ENCODE assay signal across 8 cellular contexts in genomic region chr13:40992678-40993077, GRCh38. TPM values are rescaled to one million over a fixed set of nuclear protein-coding genes. Genes with fewer than 3 reads are reported as not detected.
A peak's percentile ranks its signal among the peaks of the same experiment; 100 is the strongest.
DNase-seq lines count a peak whose midpoint lies in the region; ATAC-seq and TF ChIP-seq lines count a peak whose summit lies in the region.

No MANE protein-coding gene starts in this region.

- no peaks in the 10 kb centered on the region for H3K36me3 ChIP-seq in KMS-11 (ENCODE audit: insufficient read depth)

- H3K9ac ChIP-seq in KMS-11 = peak overlapping the region; percentile 35; the same call in 1 of the 2 replicates

- BruUV-seq in Calu3 (replicated peaks; lab: Mats Ljungman, UMichigan) (no TSS peak), MCF 10A (replicated peaks; lab: Mats Ljungman, UMichigan) (no TSS peak)

- intact Hi-C loops in Calu3 (cut with micrococcal nuclease; ENCODE audit: unreplicated experiment) = loop anchor here (5.0 kb wide), 1 partner anchor 205 kb away; the partner anchor contains the start of gene SLC25A15
- intact Hi-C loops in MCF 10A (cut with micrococcal nuclease) = loop anchor here (5.0 kb wide), 1 partner anchor 215 kb away; no protein-coding TSS in a partner anchor

- DNase-seq in Calu3 (no peak), MCF 10A (ENCODE audit: unreplicated experiment) (no peak), nephron progenitor cell (no peak), EL (no peak)
- no peak for DNase-seq in stimulated activated naive CD8-positive, alpha-beta T cell treated with anti-CD3 and anti-CD28 coated beads, Interleukin-15, Interleukin-2, amounts not matched to agents 100 U/mL and 50 U/mL, for 24 hours
- DNase-seq in activated effector memory CD4-positive, alpha-beta T cell treated with Interleukin-2 at 50 U/mL for 16 hours = no peak

- H3K27me3 Mint-ChIP-seq in Calu3 (ENCODE audit: unreplicated experiment) = no peaks in the 10 kb centered on the region
- H3K27me3 Mint-ChIP-seq in MCF 10A (ENCODE audit: insufficient read depth, unreplicated experiment) = no peaks in the 10 kb centered on the region
- H3K27me3 Mint-ChIP-seq in nephron progenitor cell (ENCODE audit: low read depth, poor library complexity) = no peaks in the 10 kb centered on the region

- peak overlapping the region; percentile 95 for H3K4me2 ChIP-seq in KMS-11

- peaks cover 100% of the 10 kb centered on the region for H3K4me1 ChIP-seq in KMS-11 (ENCODE audit: low read depth, poor library complexity, severe bottlenecking)

- ATAC-seq in HG03135 (IDR thresholded peaks at IDR 0.05; ENCODE audit: unreplicated experiment) = no peak
- ATAC-seq in stimulated activated naive CD8-positive, alpha-beta T cell treated with anti-CD3 and anti-CD28 coated beads, Interleukin-15, Interleukin-2, amounts not matched to agents 100 U/mL and 50 U/mL, for 24 hours = no peak

- TF ChIP-seq CTCF in Calu3 (IDR thresholded peaks at IDR 0.05; ENCODE audit: unreplicated experiment) (no peak), KMS-11 (conservative IDR thresholded peaks at IDR 0.05; ENCODE audit: low read depth, low read length) (no peak), MCF 10A (IDR thresholded peaks at IDR 0.05; ENCODE audit: unreplicated experiment) (peak; percentile 9), nephron progenitor cell (IDR thresholded peaks at IDR 0.05) (no peak)

- H4K20me1 ChIP-seq in KMS-11 (ENCODE audit: insufficient read depth) = no peaks in the 10 kb centered on the region

- H3K27ac Mint-ChIP-seq in Calu3 (ENCODE audit: unreplicated experiment) (peak overlapping the region; percentile 56), MCF 10A (ENCODE audit: low read depth, unreplicated experiment) (no peak overlapping the region), nephron progenitor cell (peak overlapping the region; percentile 77)

- H3K27me3 ChIP-seq in KMS-11 (ENCODE audit: insufficient read depth, low read depth) = no peaks in the 10 kb centered on the region

- H2AFZ ChIP-seq in KMS-11 (ENCODE audit: low read depth) = no peak overlapping the region

- H3K36me3 Mint-ChIP-seq in Calu3 (ENCODE audit: insufficient read depth, unreplicated experiment) (peaks cover 23% of the 10 kb centered on the region), MCF 10A (ENCODE audit: insufficient read depth, unreplicated experiment) (peaks cover 45% of the 10 kb centered on the region), nephron progenitor cell (ENCODE audit: low read depth) (peaks cover 7% of the 10 kb centered on the region)

- peaks cover 100% of the 10 kb centered on the region for H3K79me2 ChIP-seq in KMS-11 (ENCODE audit: insufficient read depth, low read depth)

- H3K4me1 Mint-ChIP-seq in Calu3 (ENCODE audit: low read depth, unreplicated experiment) (peaks cover 34% of the 10 kb centered on the region), MCF 10A (ENCODE audit: insufficient read depth, unreplicated experiment) (peaks cover 28% of the 10 kb centered on the region), nephron progenitor cell (peaks cover 7% of the 10 kb centered on the region)

- H3K9me3 Mint-ChIP-seq in Calu3 (ENCODE audit: low read depth, unreplicated experiment) (no peaks in the 10 kb centered on the region), MCF 10A (ENCODE audit: unreplicated experiment) (no peaks in the 10 kb centered on the region), nephron progenitor cell (peaks cover 5% of the 10 kb centered on the region)

- no peak overlapping the region for H3K4me3 ChIP-seq in KMS-11 (IDR thresholded peaks at IDR 0.05; ENCODE audit: insufficient read depth, low read depth, low read length)

- peak overlapping the region; percentile 98 for H3K27ac ChIP-seq in KMS-11

- H3K4me3 Mint-ChIP-seq in Calu3 (ENCODE audit: low read depth, unreplicated experiment) = no peak overlapping the region
- no peak overlapping the region for H3K4me3 Mint-ChIP-seq in MCF 10A (ENCODE audit: unreplicated experiment)
- H3K4me3 Mint-ChIP-seq in nephron progenitor cell = no peak overlapping the region

- CTCF ChIA-PET in Calu3 (lab: Charles Lee) (interaction anchor here (0.7 to 1.7 kb wide), 2 partner anchors 18 to 215 kb away, joined by 3 to 4 read pairs; no protein-coding TSS in a partner anchor), MCF 10A (lab: Yijun Ruan, JAX) (interaction anchor here (0.8 to 1.3 kb wide), 5 partner anchors 9 to 225 kb away, joined by 3 to 4 read pairs (median 3); no protein-coding TSS in a partner anchor)

- POLR2A ChIA-PET in MCF 10A (lab: Yijun Ruan, JAX) = interaction anchor here (0.6 to 2.5 kb wide), 7 partner anchors 10 to 71 kb away, joined by 3 to 14 read pairs (median 4); partner anchors contain the start of genes ELF1 and WBP4

RNA-seq across cellular contexts. Expression of gene ELF1, which starts 26.4 kb away (rescaled TPM):
- total RNA-seq in Calu3 (2022) (63.4 and 63.5 TPM in 2 replicates), MCF 10A (2022) (73.7 and 82.1 TPM in 2 replicates)
